22 cellular contexts compared by ENCODE assay signal in genomic region chr1:232689714-232690113, GRCh38.
"Had no signal": no experiment of that assay in that cellular context is flagged by ENCODE, and none has a peak within 500 bp of the region (broad histone marks: within the 10 kb centered on the region; RNA-seq: fewer than 3 reads in every experiment).

No MANE protein-coding gene starts in this region.

- H3K4me1 ChIP-seq: psoas muscle, thyroid gland, upper lobe of right lung, vagina had no signal

- H3K27ac ChIP-seq: epithelial cell of prostate, esophagus muscularis mucosa, gastroesophageal sphincter, right lobe of liver, stomach, thyroid gland, upper lobe of right lung had no signal

- H3K9me3 ChIP-seq: esophagus muscularis mucosa, gastroesophageal sphincter, psoas muscle, right lobe of liver, stomach, thyroid gland, upper lobe of right lung, vagina had no signal

- DNase-seq: caudate nucleus; cortex of kidney; effector memory CD4-positive, alpha-beta T cell; glutamatergic neuron; kidney; left cardiac atrium; left ventricle myocardium superior; psoas muscle; retina; right lobe of liver; stimulated activated CD4-positive, alpha-beta T cell treated with anti-CD3 and anti-CD28 coated beads, Interleukin-2, amount 100 ng/mL, for 24 hours; stimulated activated CD4-positive, alpha-beta T cell treated with anti-CD3 and anti-CD28 coated beads, Interleukin-4, amount 100 ng/mL, for 4 hours; stimulated activated naive B cell treated with anti-CD40 and anti-IgM and Interleukin-4, amounts not matched to agents 10 μg/mL and 1 μg/mL and 100 μg/mL, for 72 hours; stomach; thyroid gland; upper lobe of right lung had no signal

- ATAC-seq: gastroesophageal sphincter, left cardiac atrium, left ventricle myocardium superior, psoas muscle, right lobe of liver, upper lobe of right lung had no signal

- FAIRE-seq: endometrium, kidney had no signal

- H3K4me3 ChIP-seq: esophagus muscularis mucosa, gastroesophageal sphincter, lung, psoas muscle, right lobe of liver, stomach, thyroid gland, upper lobe of right lung, vagina had no signal

- H3K27me3 ChIP-seq: esophagus muscularis mucosa, gastroesophageal sphincter, right lobe of liver, stomach, thyroid gland, upper lobe of right lung, vagina had no signal

- H3K36me3 ChIP-seq: esophagus muscularis mucosa, gastroesophageal sphincter, right lobe of liver, stomach, thyroid gland, upper lobe of right lung, vagina had no signal
